ENCODE assay signal across 8 cellular contexts in the genomic region with DNA sequence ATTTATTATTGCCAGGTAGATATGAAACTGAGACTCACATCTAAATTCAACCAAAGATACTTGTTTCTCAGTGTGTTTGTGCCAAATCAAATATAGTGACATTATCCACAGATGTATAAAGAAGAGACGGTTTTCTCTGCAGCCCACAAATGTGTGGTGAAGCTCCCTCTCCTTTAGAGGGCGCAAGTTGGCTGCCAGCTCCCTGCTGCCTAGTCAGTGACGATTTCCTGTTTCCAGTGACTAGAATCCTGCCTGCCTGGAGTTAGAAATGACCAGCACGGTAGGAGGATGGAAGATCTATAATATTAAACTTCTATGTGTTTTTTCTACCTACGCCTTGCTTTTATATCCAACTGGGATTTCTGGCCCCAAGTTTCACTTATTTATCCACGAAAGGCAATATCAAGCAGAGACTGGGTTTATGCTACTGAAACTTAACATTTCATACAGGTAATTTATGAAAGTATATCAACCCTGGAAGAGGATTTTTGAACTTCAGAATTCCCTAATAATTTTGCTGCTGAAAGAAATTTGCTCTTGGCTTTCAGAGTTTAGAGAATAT.
A peak's percentile ranks its signal among the peaks of the same experiment; 100 is the strongest.
DNase-seq lines count a peak whose midpoint lies in the region; ATAC-seq and TF ChIP-seq lines count a peak whose summit lies in the region.

No MANE protein-coding gene starts in this region.

- DNase-seq in cardiac muscle cell (ENCODE audit: low read depth in 1 of 2, low spot score in 1 of 2) (peak; percentile 2 to 55), heart left ventricle (no peak), HL-60 (ENCODE audit: low read depth in 1 of 2, low spot score in 1 of 2) (peak in 1 of 2 experiments; percentile 24), RKO (ENCODE audit: low spot score) (peak; percentile 85), glomerular visceral epithelial cell (ENCODE audit: extremely low spot score) (peak; percentile 74), KG1 (lab: John Stamatoyannopoulos, UW) (no peak), esophagus muscularis mucosa (ENCODE audit: extremely low spot score) (no peak)

- WGBS in heart left ventricle, 4 donors = 24 to 36% (median 27%) methylated on average over 6 of the region's 6 CpGs
- 53% methylated on average over 6 of the region's 6 CpGs for WGBS in esophagus muscularis mucosa

- TF ChIP-seq EP300 in esophagus muscularis mucosa (IDR thresholded peaks at IDR 0.05) = no peak

- TF ChIP-seq POLR2A in heart left ventricle (IDR thresholded peaks at IDR 0.05) = no peak
- TF ChIP-seq POLR2A in esophagus muscularis mucosa (IDR thresholded peaks at IDR 0.05; ENCODE audit: low read depth) = no peak

- H3K4me1 ChIP-seq in cardiac muscle cell (ENCODE audit: low read depth) = no peaks in the 10 kb centered on the region
- H3K4me1 ChIP-seq in heart left ventricle = no peaks in the 10 kb centered on the region
- H3K4me1 ChIP-seq in esophagus muscularis mucosa = no peaks in the 10 kb centered on the region

- H3K27me3 ChIP-seq in cardiac muscle cell (no peaks in the 10 kb centered on the region), heart left ventricle (no peaks in the 10 kb centered on the region), HL-60 (ENCODE audit: insufficient read depth, poor library complexity, severe bottlenecking) (no peaks in the 10 kb centered on the region), esophagus muscularis mucosa (no peaks in the 10 kb centered on the region)

- H3K4me3 ChIP-seq in cardiac muscle cell (peak overlapping the region; percentile 6), heart left ventricle (no peak overlapping the region), HL-60 (replicated peaks; ENCODE audit: insufficient read depth, low read length) (no peak overlapping the region), esophagus muscularis mucosa (no peak overlapping the region)

- ATAC-seq in heart left ventricle (no peak), GM21515 (IDR thresholded peaks at IDR 0.05; ENCODE audit: unreplicated experiment) (no peak)

- H3K36me3 ChIP-seq in cardiac muscle cell (no peaks in the 10 kb centered on the region), heart left ventricle (no peaks in the 10 kb centered on the region), esophagus muscularis mucosa (no peaks in the 10 kb centered on the region)

- H3K27ac ChIP-seq in cardiac muscle cell (no peak overlapping the region), heart left ventricle (no peak overlapping the region), HL-60 (replicated peaks) (no peak overlapping the region), esophagus muscularis mucosa (replicated peaks in 1 of 4) (no peak overlapping the region)

- H3K9me3 ChIP-seq in cardiac muscle cell (ENCODE audit: low read depth) = no peaks in the 10 kb centered on the region
- no peaks in the 10 kb centered on the region for H3K9me3 ChIP-seq in heart left ventricle
- H3K9me3 ChIP-seq in esophagus muscularis mucosa = no peaks in the 10 kb centered on the region

- intact Hi-C loops in heart left ventricle (cut with DNase I) = no loop called here
- intact Hi-C loops in esophagus muscularis mucosa (cut with DNase I) = no loop called here

- TF ChIP-seq CTCF in cardiac muscle cell (IDR thresholded peaks at IDR 0.05; ENCODE audit: low read depth, low read length) (no peak), heart left ventricle (IDR thresholded peaks at IDR 0.05) (peak in 3 of 12 donors; percentile 12 to 18 (median 13)), HL-60 (IDR thresholded peaks at IDR 0.05; ENCODE audit: insufficient read depth, low read length) (peak; percentile 38), esophagus muscularis mucosa (IDR thresholded peaks at IDR 0.05) (no peak)

Comparison
In these comparisons a context has a peak if more than half of its experiments do, and no peak if none do; other contexts are left out.
1. DNase-seq: peak in cardiac muscle cell (2 of 2), RKO (single experiment) and glomerular visceral epithelial cell (single experiment); none in heart left ventricle (0 of 5), KG1 (single experiment) and esophagus muscularis mucosa (single experiment).